ENCODE assay signal across 19 cellular contexts in the genomic region with DNA sequence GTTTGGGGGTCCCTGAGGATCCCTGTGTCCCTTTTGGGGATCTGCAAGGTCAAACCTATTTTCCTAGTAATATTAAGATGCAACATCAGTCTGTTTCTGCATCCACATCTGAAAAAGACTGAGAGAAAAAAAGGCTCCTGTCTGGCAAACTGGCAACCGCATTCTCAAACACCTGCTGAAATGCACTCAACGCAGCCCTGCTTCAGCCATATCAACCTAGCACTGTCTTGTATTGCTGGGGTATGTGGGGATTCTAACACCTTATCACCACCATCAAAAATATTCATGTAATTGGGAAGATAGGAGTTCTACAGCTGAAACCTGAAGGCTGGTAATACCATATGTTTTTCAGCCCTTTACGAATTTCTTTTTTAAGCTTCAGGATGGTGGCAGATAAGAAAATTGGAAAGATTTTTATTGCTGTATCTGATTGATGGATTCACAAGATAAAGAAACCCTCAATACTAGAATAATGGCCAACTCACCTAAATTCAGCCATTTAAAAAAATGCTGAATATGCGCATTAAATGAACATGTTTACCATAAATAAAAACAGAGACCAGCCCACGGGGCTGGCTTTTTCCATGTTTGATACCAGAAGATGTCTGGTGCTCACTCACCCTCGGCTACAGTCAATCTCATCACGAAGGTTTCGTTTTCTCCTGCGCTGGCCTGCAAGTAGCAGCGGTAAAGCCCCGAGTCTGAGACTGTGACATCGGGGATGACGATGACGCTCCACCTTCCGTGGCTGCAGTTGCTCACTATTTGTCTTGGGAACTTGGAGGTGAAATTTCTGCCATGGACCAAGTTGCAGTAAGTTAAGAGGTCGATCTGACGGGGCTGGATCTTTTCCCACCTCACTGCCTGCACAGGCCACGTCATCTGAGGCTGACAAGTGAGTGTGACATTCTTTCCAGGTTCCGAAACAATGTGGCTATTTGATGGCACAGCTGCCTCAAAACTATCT. TPM values are rescaled to one million over a fixed set of nuclear protein-coding genes. Genes with fewer than 3 reads are reported as not detected.
DNase-seq lines count a peak whose midpoint lies in the region; ATAC-seq and TF ChIP-seq lines count a peak whose summit lies in the region.
"Had no signal": no experiment of that assay in that cellular context is flagged by ENCODE, and none has a peak within 500 bp of the region (broad histone marks: within the 10 kb centered on the region; RNA-seq: fewer than 3 reads in every experiment).

No MANE protein-coding gene starts in this region.

- no peaks in the 10 kb centered on the region for H3K9me1 ChIP-seq in IMR-90 (ENCODE audit: insufficient read depth, low read length)

- POLR2A ChIA-PET in IMR-90 (lab: Charles Lee; ENCODE audit: unreplicated experiment), result no interaction called here
- POLR2A ChIA-PET in naive thymus-derived CD8-positive, alpha-beta T cell (lab: Charles Lee), result no interaction called here

- dilution Hi-C loops in IMR-90 (cut with HindIII; ENCODE audit: low sequenced_read_pairs, unreplicated experiment), result no loop called here

- peak overlapping the region; percentile 52 for H3K4me3 Mint-ChIP-seq in activated T-helper 1 cell treated with anti-CD3 and anti-CD28 coated beads, Interleukin-12 subunit alpha, Interleukin-12 subunit beta, Interleukin-2, Interleukin-4 antibody, amounts not matched to agents 30 ng/mL and 10 ng/mL and 1 ng/mL, durations not matched to agents 14 hours and 24 hours and 36 hours
- H3K4me3 Mint-ChIP-seq in naive thymus-derived CD8-positive, alpha-beta T cell, result peak overlapping the region in 3 of 10 donors; percentile 24 to 86 (median 69)

- no peak overlapping the region for H3K4me3 ChIP-seq in IMR-90 (ENCODE audit: insufficient read depth, low read depth, low read length)
- H3K4me3 ChIP-seq: stomach had no signal

- DNase-seq in activated gamma-delta T cell treated with Interleukin-2 at 50 U/mL for 16 hours (peak; percentile 31), activated gamma-delta T cell (lab: John Stamatoyannopoulos, UW) (no peak), IMR-90 (no peak)
- no peak for DNase-seq in activated T-helper 1 cell treated with anti-CD3 and anti-CD28 coated beads, Interleukin-12 subunit alpha, Interleukin-12 subunit beta, Interleukin-2, Interleukin-4 antibody, amounts not matched to agents 30 ng/mL and 10 ng/mL and 1 ng/mL, durations not matched to agents 14 hours and 24 hours and 36 hours (ENCODE audit: low spot score)
- peak in 1 of 10 donors; percentile 29 for DNase-seq in naive thymus-derived CD8-positive, alpha-beta T cell
- DNase-seq: activated CD4-positive, CD25-positive, alpha-beta regulatory T cell; foreskin melanocyte; midbrain; MV-4-11; NCI-H187 treated with DMSO at 0.1 percent for 48 hours; NCI-H526; stimulated activated CD4-positive, alpha-beta T cell treated with anti-CD3 and anti-CD28 coated beads, Interleukin-12 subunit alpha, Interleukin-12 subunit beta, amount 100 ng/mL, for 4 hours; stomach had no signal

- ATAC-seq in IMR-90 (ENCODE audit: low read depth) (no peak), HG02571 (IDR thresholded peaks at IDR 0.05; ENCODE audit: unreplicated experiment) (no peak), GM21390 (IDR thresholded peaks at IDR 0.05; ENCODE audit: unreplicated experiment) (no peak), GM18870 (IDR thresholded peaks at IDR 0.05; ENCODE audit: unreplicated experiment) (no peak)
- ATAC-seq in naive thymus-derived CD8-positive, alpha-beta T cell, result no peak
- ATAC-seq: Right ventricle myocardium inferior had no signal

- H2BK15ac ChIP-seq in IMR-90 (ENCODE audit: low read depth, low read length), result no peak overlapping the region

- no peak overlapping the region for H3K9ac ChIP-seq in IMR-90 (ENCODE audit: low read depth, low read length)

- no peaks in the 10 kb centered on the region for H4K20me1 ChIP-seq in IMR-90 (ENCODE audit: insufficient read depth, low read length)

- whole genome bisulfite sequencing in IMR-90 (ENCODE audit: extremely low coverage in 2 of 2, insufficient read length in 1 of 2), 2 experiments, result 94% methylated on average over 8 of the region's 19 CpGs; no CpG with 5 or more reads in 1 of the 2 experiments

- H3K9me3 ChIP-seq in IMR-90 (ENCODE audit: control insufficient read depth, insufficient read depth, low read length), result no peaks in the 10 kb centered on the region
- H3K9me3 ChIP-seq: stomach had no signal

- H3K27me3 Mint-ChIP-seq in activated T-helper 1 cell treated with anti-CD3 and anti-CD28 coated beads, Interleukin-12 subunit alpha, Interleukin-12 subunit beta, Interleukin-2, Interleukin-4 antibody, amounts not matched to agents 30 ng/mL and 10 ng/mL and 1 ng/mL, durations not matched to agents 14 hours and 24 hours and 36 hours (ENCODE audit: insufficient read depth), result no peaks in the 10 kb centered on the region
- H3K27me3 Mint-ChIP-seq in naive thymus-derived CD8-positive, alpha-beta T cell, result no peaks in the 10 kb centered on the region
- H3K27me3 Mint-ChIP-seq: IgD-negative memory B cell had no signal

- no TSS peak for BruUV-seq in IMR-90 (replicated peaks; lab: Mats Ljungman, UMichigan)

- H3K27me3 ChIP-seq in IMR-90 (ENCODE audit: control insufficient read depth, insufficient read depth, low read length), result no peaks in the 10 kb centered on the region
- H3K27me3 ChIP-seq: stomach had no signal

- no peak for TF ChIP-seq POLR2A in IMR-90 (IDR thresholded peaks at IDR 0.05; ENCODE audit: low read depth, low read length)

- H3K14ac ChIP-seq in IMR-90 (replicated peaks; ENCODE audit: low read depth, low read length), result no peak overlapping the region

- H3K4ac ChIP-seq in IMR-90 (ENCODE audit: low read depth, low read length), result no peak overlapping the region

- H3K36me3 Mint-ChIP-seq in activated T-helper 1 cell treated with anti-CD3 and anti-CD28 coated beads, Interleukin-12 subunit alpha, Interleukin-12 subunit beta, Interleukin-2, Interleukin-4 antibody, amounts not matched to agents 30 ng/mL and 10 ng/mL and 1 ng/mL, durations not matched to agents 14 hours and 24 hours and 36 hours (ENCODE audit: low read depth), result peaks cover 66% of the 10 kb centered on the region
- H3K36me3 Mint-ChIP-seq in naive thymus-derived CD8-positive, alpha-beta T cell, result peaks cover 22 to 49% (median 38%) of the 10 kb centered on the region in 3 donors

- no peak overlapping the region for H3K27ac ChIP-seq in IMR-90 (ENCODE audit: insufficient read depth, low read length)
- H3K27ac ChIP-seq: epithelial cell of prostate, stomach had no signal

- no peak for TF ChIP-seq RAD21 in IMR-90 (IDR thresholded peaks at IDR 0.05; ENCODE audit: low read length)

- intact Hi-C loops in IMR-90 (cut with micrococcal nuclease), result no loop called here
- intact Hi-C loops in activated T-helper 1 cell treated with anti-CD3 and anti-CD28 coated beads, Interleukin-12 subunit alpha, Interleukin-12 subunit beta, Interleukin-2, Interleukin-4 antibody, amounts not matched to agents 30 ng/mL and 10 ng/mL and 1 ng/mL, durations not matched to agents 14 hours and 24 hours and 36 hours (cut with micrococcal nuclease), result loop anchor here (5.0 kb wide), 1 partner anchor 312 kb away; the partner anchor contains the start of gene RTTN

- in situ Hi-C loops in IMR-90 (cut with MboI; ENCODE audit: low sequenced_read_pairs), result no loop called here

- H4K8ac ChIP-seq in IMR-90 (ENCODE audit: low read depth in 2 of 2, low read length in 2 of 2), result no peak overlapping the region

- H3K4me1 Mint-ChIP-seq in activated T-helper 1 cell treated with anti-CD3 and anti-CD28 coated beads, Interleukin-12 subunit alpha, Interleukin-12 subunit beta, Interleukin-2, Interleukin-4 antibody, amounts not matched to agents 30 ng/mL and 10 ng/mL and 1 ng/mL, durations not matched to agents 14 hours and 24 hours and 36 hours (ENCODE audit: low read depth), result peaks cover 86% of the 10 kb centered on the region
- peaks cover 31 to 74% (median 64%) of the 10 kb centered on the region in 4 donors for H3K4me1 Mint-ChIP-seq in naive thymus-derived CD8-positive, alpha-beta T cell

- H4K5ac ChIP-seq in IMR-90 (ENCODE audit: low read depth, low read length), result no peak overlapping the region

- no peak overlapping the region for H2BK20ac ChIP-seq in IMR-90 (ENCODE audit: low read depth, low read length)

- CTCF ChIA-PET in IMR-90 (lab: Yijun Ruan, JAX), result no interaction called here

- H3K23ac ChIP-seq in IMR-90 (ENCODE audit: low read depth, low read length), result no peak overlapping the region

- H2AK5ac ChIP-seq in IMR-90 (ENCODE audit: low read depth, low read length), result no peak overlapping the region

- H3K27ac Mint-ChIP-seq in activated T-helper 1 cell treated with anti-CD3 and anti-CD28 coated beads, Interleukin-12 subunit alpha, Interleukin-12 subunit beta, Interleukin-2, Interleukin-4 antibody, amounts not matched to agents 30 ng/mL and 10 ng/mL and 1 ng/mL, durations not matched to agents 14 hours and 24 hours and 36 hours, result peak overlapping the region; percentile 97
- H3K27ac Mint-ChIP-seq in naive thymus-derived CD8-positive, alpha-beta T cell, result peak overlapping the region in 9 of 10 donors; percentile 44 to 95 (median 76)

- H3K4me1 ChIP-seq in IMR-90 (ENCODE audit: control insufficient read depth, insufficient read depth, low read length), result no peaks in the 10 kb centered on the region
- H3K4me1 ChIP-seq: stomach had no signal

- H3K9me3 Mint-ChIP-seq in activated T-helper 1 cell treated with anti-CD3 and anti-CD28 coated beads, Interleukin-12 subunit alpha, Interleukin-12 subunit beta, Interleukin-2, Interleukin-4 antibody, amounts not matched to agents 30 ng/mL and 10 ng/mL and 1 ng/mL, durations not matched to agents 14 hours and 24 hours and 36 hours, result peaks cover 13% of the 10 kb centered on the region
- peaks cover 0 to 17% (median 6%) of the 10 kb centered on the region in 9 donors for H3K9me3 Mint-ChIP-seq in naive thymus-derived CD8-positive, alpha-beta T cell

- no peak overlapping the region for H4K91ac ChIP-seq in IMR-90 (ENCODE audit: insufficient read depth, low read depth, low read length)

- no peak overlapping the region for H2AFZ ChIP-seq in IMR-90 (replicated peaks; ENCODE audit: low read length, poor library complexity)

- H2AK9ac ChIP-seq in IMR-90 (replicated peaks; ENCODE audit: low read depth, low read length, poor library complexity), result no peak overlapping the region

- H3K4me2 ChIP-seq in IMR-90 (ENCODE audit: low read depth, low read length), result no peak overlapping the region

- no peak overlapping the region for H2BK120ac ChIP-seq in IMR-90 (ENCODE audit: low read depth, low read length)

- no peaks in the 10 kb centered on the region for H3K79me1 ChIP-seq in IMR-90 (ENCODE audit: low read depth in 1 of 2, low read length in 2 of 2)

- H3K36me3 ChIP-seq in IMR-90 (ENCODE audit: control insufficient read depth, insufficient read depth, low read length), result no peaks in the 10 kb centered on the region
- H3K36me3 ChIP-seq: stomach had no signal

- no peak overlapping the region for H3K56ac ChIP-seq in IMR-90 (ENCODE audit: extremely low read depth, insufficient read depth, low read length)

- no peak overlapping the region for H3K18ac ChIP-seq in IMR-90 (ENCODE audit: low read depth, low read length)

- TF ChIP-seq CTCF in IMR-90 (conservative IDR thresholded peaks at IDR 0.05; ENCODE audit: low read depth, low read length), result no peak

- H2BK5ac ChIP-seq in IMR-90 (ENCODE audit: low read depth, low read length, poor library complexity, severe bottlenecking), result no peak overlapping the region

RNA-seq across cellular contexts. Expression of gene CD226, which starts 52.3 kb away (rescaled TPM):
- total RNA-seq in IMR-90 (2012; rRNA removed), result under 0.01 and 1.1 TPM in 2 replicates
- polyA plus RNA-seq in IMR-90 (2012; rRNA removed), result 0.07 and 0.29 TPM in 2 replicates
- 0.03 and 0.26 TPM in 2 replicates for polyA plus RNA-seq in IMR-90 (2012; cell fraction: cytosol; rRNA removed)
- 0.15 and 0.55 TPM in 2 replicates for polyA plus RNA-seq in IMR-90 (2012; cell fraction: nucleus; rRNA removed; ENCODE audit: low replicate concordance)
- total RNA-seq in activated T-helper 1 cell treated with anti-CD3 and anti-CD28 coated beads, Interleukin-12 subunit alpha, Interleukin-12 subunit beta, Interleukin-2, Interleukin-4 antibody, amounts not matched to agents 30 ng/mL and 10 ng/mL and 1 ng/mL, durations not matched to agents 14 hours and 24 hours and 36 hours, result 134 and 141 TPM in 2 replicates
- 10 to 100 TPM; 24.6 to 26.1 TPM for total RNA-seq in naive thymus-derived CD8-positive, alpha-beta T cell
- 10 to 100 TPM; 13.0 to 26.4 (median 15.6) TPM for polyA plus RNA-seq in naive thymus-derived CD8-positive, alpha-beta T cell

Comparison
In these comparisons a context has a peak if more than half of its experiments do, and no peak if none do; other contexts are left out.
1. RNA of gene CD226, which starts 52.3 kb away (total RNA-seq): 134 to 141 TPM in activated T-helper 1 cell treated with anti-CD3 and anti-CD28 coated beads, Interleukin-12 subunit alpha, Interleukin-12 subunit beta, Interleukin-2, Interleukin-4 antibody, amounts not matched to agents 30 ng/mL and 10 ng/mL and 1 ng/mL, durations not matched to agents 14 hours and 24 hours and 36 hours and 24.6 to 26.1 TPM in naive thymus-derived CD8-positive, alpha-beta T cell; under 0.01 to 1.1 TPM in IMR-90; every median in the first group is over 10 times any median in the second.